In the genomic region with DNA sequence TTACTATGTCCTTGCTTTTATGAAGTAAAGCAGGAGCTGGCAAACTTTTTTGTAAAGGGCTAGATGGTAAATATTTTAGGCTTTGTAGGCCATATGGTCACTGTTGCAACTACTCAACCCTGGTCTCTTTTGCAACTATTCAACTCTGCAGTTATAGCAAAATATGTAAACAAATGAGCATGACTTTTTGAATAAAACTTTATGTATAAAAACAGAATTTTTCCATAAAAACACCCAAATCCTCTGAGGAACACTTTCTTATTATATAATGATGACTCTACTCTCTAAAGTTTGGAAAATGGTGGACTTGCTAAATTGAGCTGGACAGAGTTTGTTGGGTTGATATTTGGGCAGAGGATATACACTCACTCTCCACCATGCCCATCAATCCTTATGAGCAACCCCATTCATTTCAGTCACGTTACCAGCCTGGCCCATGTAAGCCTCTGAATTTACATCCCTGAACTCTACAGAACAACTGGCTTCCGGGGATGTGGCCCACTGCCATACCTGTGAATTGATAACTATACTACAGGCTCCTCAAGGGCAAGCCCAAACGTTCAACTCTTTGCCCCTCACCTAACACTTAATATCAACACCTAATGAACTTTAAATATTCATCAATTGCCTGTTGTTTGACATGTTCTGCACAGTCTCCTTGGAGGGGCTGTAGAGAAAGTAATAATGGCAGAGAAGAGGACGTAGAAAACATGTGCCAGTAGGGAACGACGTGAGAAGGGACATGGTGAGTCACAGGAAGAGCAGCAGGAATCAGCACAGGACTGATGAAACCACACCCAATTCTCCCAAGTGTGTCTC, we compare ENCODE assay signal across 1 cellular context.
TF ChIP-seq lines count a peak whose summit lies in the region.

No MANE protein-coding gene starts in this region.

TF ChIP-seq in K562, 482 proteins besides CTCF, POLR2A, EP300 and RAD21 (continued from another document and continues in another):
- TF ChIP-seq, protein P1, sequence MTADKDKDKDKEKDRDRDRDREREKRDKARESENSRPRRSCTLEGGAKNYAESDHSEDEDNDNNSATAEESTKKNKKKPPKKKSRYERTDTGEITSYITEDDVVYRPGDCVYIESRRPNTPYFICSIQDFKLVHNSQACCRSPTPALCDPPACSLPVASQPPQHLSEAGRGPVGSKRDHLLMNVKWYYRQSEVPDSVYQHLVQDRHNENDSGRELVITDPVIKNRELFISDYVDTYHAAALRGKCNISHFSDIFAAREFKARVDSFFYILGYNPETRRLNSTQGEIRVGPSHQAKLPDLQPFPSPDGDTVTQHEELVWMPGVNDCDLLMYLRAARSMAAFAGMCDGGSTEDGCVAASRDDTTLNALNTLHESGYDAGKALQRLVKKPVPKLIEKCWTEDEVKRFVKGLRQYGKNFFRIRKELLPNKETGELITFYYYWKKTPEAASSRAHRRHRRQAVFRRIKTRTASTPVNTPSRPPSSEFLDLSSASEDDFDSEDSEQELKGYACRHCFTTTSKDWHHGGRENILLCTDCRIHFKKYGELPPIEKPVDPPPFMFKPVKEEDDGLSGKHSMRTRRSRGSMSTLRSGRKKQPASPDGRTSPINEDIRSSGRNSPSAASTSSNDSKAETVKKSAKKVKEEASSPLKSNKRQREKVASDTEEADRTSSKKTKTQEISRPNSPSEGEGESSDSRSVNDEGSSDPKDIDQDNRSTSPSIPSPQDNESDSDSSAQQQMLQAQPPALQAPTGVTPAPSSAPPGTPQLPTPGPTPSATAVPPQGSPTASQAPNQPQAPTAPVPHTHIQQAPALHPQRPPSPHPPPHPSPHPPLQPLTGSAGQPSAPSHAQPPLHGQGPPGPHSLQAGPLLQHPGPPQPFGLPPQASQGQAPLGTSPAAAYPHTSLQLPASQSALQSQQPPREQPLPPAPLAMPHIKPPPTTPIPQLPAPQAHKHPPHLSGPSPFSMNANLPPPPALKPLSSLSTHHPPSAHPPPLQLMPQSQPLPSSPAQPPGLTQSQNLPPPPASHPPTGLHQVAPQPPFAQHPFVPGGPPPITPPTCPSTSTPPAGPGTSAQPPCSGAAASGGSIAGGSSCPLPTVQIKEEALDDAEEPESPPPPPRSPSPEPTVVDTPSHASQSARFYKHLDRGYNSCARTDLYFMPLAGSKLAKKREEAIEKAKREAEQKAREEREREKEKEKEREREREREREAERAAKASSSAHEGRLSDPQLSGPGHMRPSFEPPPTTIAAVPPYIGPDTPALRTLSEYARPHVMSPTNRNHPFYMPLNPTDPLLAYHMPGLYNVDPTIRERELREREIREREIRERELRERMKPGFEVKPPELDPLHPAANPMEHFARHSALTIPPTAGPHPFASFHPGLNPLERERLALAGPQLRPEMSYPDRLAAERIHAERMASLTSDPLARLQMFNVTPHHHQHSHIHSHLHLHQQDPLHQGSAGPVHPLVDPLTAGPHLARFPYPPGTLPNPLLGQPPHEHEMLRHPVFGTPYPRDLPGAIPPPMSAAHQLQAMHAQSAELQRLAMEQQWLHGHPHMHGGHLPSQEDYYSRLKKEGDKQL (CRISPR knock-in tag; IDR thresholded peaks at IDR 0.05; ENCODE audit: borderline replicate concordance): no peak
- TF ChIP-seq ZNF124 (CRISPR knock-in tag; IDR thresholded peaks at IDR 0.05) (no peak), ZNF644 (tag; IDR thresholded peaks at IDR 0.05; ENCODE audit: low read depth) (peak; percentile 70; the same call in 1 of the 2 replicates), YY1 (IDR thresholded peaks at IDR 0.05; ENCODE audit: borderline replicate concordance in 1 of 3, control insufficient read depth in 1 of 3, extremely low read depth in 1 of 3, insufficient read depth in 3 of 3, insufficient read length in 1 of 3, insufficient replicate concordance in 2 of 3, low read depth in 1 of 3, low read length in 2 of 3) (peak in 1 of 3 experiments; percentile 65), ZNF696 (CRISPR knock-in tag; conservative IDR thresholded peaks at IDR 0.05) (no peak), CBFB (CRISPR knock-in tag; IDR thresholded peaks at IDR 0.05) (no peak), KAT2B (IDR thresholded peaks at IDR 0.05; ENCODE audit: low read depth, low read length) (no peak), L3MBTL2 (IDR thresholded peaks at IDR 0.05) (peak; percentile 97), ZKSCAN1 (IDR thresholded peaks at IDR 0.05; ENCODE audit: low read depth, low read length) (no peak), DDX20 (tag; IDR thresholded peaks at IDR 0.05; ENCODE audit: low read depth) (peak; percentile 73; the same call in 1 of the 2 replicates), COPS2 (conservative IDR thresholded peaks at IDR 0.05) (no peak), HCFC1 (IDR thresholded peaks at IDR 0.05; ENCODE audit: low read depth, low read length) (no peak), CEBPG (CRISPR knock-in tag; IDR thresholded peaks at IDR 0.05) (peak; percentile 93), CEBPG (tag; conservative IDR thresholded peaks at IDR 0.05 in 1 of 2, IDR thresholded peaks at IDR 0.05 in 1 of 2) (peak; percentile 85 to 93), RBBP5 (IDR thresholded peaks at IDR 0.05; ENCODE audit: borderline replicate concordance, insufficient read depth, low read length, poor library complexity, severe bottlenecking) (no peak), HEY1 (CRISPR knock-in tag; IDR thresholded peaks at IDR 0.05; ENCODE audit: borderline replicate concordance) (no peak), TARDBP (IDR thresholded peaks at IDR 0.05) (no peak), ZNF583 (CRISPR knock-in tag; IDR thresholded peaks at IDR 0.05) (peak; percentile 71), PHF20 (IDR thresholded peaks at IDR 0.05; ENCODE audit: partially characterized antibody) (no peak), ILK (tag; IDR thresholded peaks at IDR 0.05; ENCODE audit: borderline replicate concordance, low read depth) (no peak), ASH1L (IDR thresholded peaks at IDR 0.05; ENCODE audit: borderline replicate concordance, low read depth, partially characterized antibody) (no peak), CHD2 (IDR thresholded peaks at IDR 0.05; ENCODE audit: low read depth, low read length) (no peak), ZNF79 (CRISPR knock-in tag; IDR thresholded peaks at IDR 0.05; ENCODE audit: low read depth) (no peak), IFI16 (CRISPR knock-in tag; IDR thresholded peaks at IDR 0.05) (peak; percentile 4; the same call in 1 of the 2 replicates)
- TF ChIP-seq, protein P2, sequence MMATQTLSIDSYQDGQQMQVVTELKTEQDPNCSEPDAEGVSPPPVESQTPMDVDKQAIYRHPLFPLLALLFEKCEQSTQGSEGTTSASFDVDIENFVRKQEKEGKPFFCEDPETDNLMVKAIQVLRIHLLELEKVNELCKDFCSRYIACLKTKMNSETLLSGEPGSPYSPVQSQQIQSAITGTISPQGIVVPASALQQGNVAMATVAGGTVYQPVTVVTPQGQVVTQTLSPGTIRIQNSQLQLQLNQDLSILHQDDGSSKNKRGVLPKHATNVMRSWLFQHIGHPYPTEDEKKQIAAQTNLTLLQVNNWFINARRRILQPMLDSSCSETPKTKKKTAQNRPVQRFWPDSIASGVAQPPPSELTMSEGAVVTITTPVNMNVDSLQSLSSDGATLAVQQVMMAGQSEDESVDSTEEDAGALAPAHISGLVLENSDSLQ (IDR thresholded peaks at IDR 0.05): peak; percentile 39; the same call in 1 of the 2 replicates
- TF ChIP-seq, protein P3, sequence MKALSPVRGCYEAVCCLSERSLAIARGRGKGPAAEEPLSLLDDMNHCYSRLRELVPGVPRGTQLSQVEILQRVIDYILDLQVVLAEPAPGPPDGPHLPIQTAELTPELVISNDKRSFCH (CRISPR knock-in tag; IDR thresholded peaks at IDR 0.05): no peak
- TF ChIP-seq, protein P3 (tag; IDR thresholded peaks at IDR 0.05): peak; percentile 86
- TF ChIP-seq, protein P4, sequence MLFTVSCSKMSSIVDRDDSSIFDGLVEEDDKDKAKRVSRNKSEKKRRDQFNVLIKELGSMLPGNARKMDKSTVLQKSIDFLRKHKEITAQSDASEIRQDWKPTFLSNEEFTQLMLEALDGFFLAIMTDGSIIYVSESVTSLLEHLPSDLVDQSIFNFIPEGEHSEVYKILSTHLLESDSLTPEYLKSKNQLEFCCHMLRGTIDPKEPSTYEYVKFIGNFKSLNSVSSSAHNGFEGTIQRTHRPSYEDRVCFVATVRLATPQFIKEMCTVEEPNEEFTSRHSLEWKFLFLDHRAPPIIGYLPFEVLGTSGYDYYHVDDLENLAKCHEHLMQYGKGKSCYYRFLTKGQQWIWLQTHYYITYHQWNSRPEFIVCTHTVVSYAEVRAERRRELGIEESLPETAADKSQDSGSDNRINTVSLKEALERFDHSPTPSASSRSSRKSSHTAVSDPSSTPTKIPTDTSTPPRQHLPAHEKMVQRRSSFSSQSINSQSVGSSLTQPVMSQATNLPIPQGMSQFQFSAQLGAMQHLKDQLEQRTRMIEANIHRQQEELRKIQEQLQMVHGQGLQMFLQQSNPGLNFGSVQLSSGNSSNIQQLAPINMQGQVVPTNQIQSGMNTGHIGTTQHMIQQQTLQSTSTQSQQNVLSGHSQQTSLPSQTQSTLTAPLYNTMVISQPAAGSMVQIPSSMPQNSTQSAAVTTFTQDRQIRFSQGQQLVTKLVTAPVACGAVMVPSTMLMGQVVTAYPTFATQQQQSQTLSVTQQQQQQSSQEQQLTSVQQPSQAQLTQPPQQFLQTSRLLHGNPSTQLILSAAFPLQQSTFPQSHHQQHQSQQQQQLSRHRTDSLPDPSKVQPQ (CRISPR knock-in tag; IDR thresholded peaks at IDR 0.05; ENCODE audit: borderline replicate concordance): no peak
- TF ChIP-seq, protein P5, sequence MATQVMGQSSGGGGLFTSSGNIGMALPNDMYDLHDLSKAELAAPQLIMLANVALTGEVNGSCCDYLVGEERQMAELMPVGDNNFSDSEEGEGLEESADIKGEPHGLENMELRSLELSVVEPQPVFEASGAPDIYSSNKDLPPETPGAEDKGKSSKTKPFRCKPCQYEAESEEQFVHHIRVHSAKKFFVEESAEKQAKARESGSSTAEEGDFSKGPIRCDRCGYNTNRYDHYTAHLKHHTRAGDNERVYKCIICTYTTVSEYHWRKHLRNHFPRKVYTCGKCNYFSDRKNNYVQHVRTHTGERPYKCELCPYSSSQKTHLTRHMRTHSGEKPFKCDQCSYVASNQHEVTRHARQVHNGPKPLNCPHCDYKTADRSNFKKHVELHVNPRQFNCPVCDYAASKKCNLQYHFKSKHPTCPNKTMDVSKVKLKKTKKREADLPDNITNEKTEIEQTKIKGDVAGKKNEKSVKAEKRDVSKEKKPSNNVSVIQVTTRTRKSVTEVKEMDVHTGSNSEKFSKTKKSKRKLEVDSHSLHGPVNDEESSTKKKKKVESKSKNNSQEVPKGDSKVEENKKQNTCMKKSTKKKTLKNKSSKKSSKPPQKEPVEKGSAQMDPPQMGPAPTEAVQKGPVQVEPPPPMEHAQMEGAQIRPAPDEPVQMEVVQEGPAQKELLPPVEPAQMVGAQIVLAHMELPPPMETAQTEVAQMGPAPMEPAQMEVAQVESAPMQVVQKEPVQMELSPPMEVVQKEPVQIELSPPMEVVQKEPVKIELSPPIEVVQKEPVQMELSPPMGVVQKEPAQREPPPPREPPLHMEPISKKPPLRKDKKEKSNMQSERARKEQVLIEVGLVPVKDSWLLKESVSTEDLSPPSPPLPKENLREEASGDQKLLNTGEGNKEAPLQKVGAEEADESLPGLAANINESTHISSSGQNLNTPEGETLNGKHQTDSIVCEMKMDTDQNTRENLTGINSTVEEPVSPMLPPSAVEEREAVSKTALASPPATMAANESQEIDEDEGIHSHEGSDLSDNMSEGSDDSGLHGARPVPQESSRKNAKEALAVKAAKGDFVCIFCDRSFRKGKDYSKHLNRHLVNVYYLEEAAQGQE (CRISPR knock-in tag; IDR thresholded peaks at IDR 0.05; ENCODE audit: low read depth): no peak
- TF ChIP-seq, protein P6, sequence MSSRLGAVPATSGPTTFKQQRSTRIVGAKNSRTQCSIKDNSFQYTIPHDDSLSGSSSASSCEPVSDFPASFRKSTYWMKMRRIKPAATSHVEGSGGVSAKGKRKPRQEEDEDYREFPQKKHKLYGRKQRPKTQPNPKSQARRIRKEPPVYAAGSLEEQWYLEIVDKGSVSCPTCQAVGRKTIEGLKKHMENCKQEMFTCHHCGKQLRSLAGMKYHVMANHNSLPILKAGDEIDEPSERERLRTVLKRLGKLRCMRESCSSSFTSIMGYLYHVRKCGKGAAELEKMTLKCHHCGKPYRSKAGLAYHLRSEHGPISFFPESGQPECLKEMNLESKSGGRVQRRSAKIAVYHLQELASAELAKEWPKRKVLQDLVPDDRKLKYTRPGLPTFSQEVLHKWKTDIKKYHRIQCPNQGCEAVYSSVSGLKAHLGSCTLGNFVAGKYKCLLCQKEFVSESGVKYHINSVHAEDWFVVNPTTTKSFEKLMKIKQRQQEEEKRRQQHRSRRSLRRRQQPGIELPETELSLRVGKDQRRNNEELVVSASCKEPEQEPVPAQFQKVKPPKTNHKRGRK (tag; IDR thresholded peaks at IDR 0.05): no peak
- TF ChIP-seq, protein P7, sequence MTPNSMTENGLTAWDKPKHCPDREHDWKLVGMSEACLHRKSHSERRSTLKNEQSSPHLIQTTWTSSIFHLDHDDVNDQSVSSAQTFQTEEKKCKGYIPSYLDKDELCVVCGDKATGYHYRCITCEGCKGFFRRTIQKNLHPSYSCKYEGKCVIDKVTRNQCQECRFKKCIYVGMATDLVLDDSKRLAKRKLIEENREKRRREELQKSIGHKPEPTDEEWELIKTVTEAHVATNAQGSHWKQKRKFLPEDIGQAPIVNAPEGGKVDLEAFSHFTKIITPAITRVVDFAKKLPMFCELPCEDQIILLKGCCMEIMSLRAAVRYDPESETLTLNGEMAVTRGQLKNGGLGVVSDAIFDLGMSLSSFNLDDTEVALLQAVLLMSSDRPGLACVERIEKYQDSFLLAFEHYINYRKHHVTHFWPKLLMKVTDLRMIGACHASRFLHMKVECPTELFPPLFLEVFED (CRISPR knock-in tag; conservative IDR thresholded peaks at IDR 0.05): no peak
- TF ChIP-seq, protein P8, sequence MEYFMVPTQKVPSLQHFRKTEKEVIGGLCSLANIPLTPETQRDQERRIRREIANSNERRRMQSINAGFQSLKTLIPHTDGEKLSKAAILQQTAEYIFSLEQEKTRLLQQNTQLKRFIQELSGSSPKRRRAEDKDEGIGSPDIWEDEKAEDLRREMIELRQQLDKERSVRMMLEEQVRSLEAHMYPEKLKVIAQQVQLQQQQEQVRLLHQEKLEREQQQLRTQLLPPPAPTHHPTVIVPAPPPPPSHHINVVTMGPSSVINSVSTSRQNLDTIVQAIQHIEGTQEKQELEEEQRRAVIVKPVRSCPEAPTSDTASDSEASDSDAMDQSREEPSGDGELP (CRISPR knock-in tag; IDR thresholded peaks at IDR 0.05; ENCODE audit: borderline replicate concordance): no peak
- TF ChIP-seq, protein P9, sequence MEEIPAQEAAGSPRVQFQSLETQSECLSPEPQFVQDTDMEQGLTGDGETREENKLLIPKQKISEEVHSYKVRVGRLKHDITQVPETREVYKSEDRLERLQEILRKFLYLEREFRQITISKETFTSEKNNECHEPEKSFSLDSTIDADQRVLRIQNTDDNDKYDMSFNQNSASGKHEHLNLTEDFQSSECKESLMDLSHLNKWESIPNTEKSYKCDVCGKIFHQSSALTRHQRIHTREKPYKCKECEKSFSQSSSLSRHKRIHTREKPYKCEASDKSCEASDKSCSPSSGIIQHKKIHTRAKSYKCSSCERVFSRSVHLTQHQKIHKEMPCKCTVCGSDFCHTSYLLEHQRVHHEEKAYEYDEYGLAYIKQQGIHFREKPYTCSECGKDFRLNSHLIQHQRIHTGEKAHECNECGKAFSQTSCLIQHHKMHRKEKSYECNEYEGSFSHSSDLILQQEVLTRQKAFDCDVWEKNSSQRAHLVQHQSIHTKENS (CRISPR knock-in tag; IDR thresholded peaks at IDR 0.05): no peak
